In genomic region chr2:10317646-10318045, GRCh38 we compare ENCODE assay signal across 19 cellular contexts.
"Had no signal": no experiment of that assay in that cellular context is flagged by ENCODE, and none has a peak within 500 bp of the region (broad histone marks: within the 10 kb centered on the region; RNA-seq: fewer than 3 reads in every experiment).

No MANE protein-coding gene starts in this region.

- H3K27ac Mint-ChIP-seq: activated T-cell treated with anti-CD3 and anti-CD28 coated beads, Interleukin-2, amount 50 U/mL, for 72 hours; stimulated activated naive CD8-positive, alpha-beta T cell treated with anti-CD3 and anti-CD28 coated beads, Interleukin-15, amount 100 ng/mL, for 72 hours had no signal

- ATAC-seq: activated T-cell treated with anti-CD3 and anti-CD28 coated beads, Interleukin-2, amount 50 U/mL, for 72 hours; gastroesophageal sphincter; heart left ventricle; psoas muscle; right cardiac atrium; stimulated activated naive CD8-positive, alpha-beta T cell treated with anti-CD3 and anti-CD28 coated beads, Interleukin-15, amount 100 ng/mL, for 72 hours had no signal

- H3K27ac ChIP-seq: breast epithelium, esophagus muscularis mucosa, gastroesophageal sphincter, heart left ventricle, left ventricle myocardium inferior, ovary, psoas muscle, skin epidermis, vagina had no signal

- H3K27me3 ChIP-seq: breast epithelium, esophagus muscularis mucosa, gastroesophageal sphincter, heart left ventricle, ovary, vagina had no signal

- H3K4me3 Mint-ChIP-seq: activated T-cell treated with anti-CD3 and anti-CD28 coated beads, Interleukin-2, amount 50 U/mL, for 72 hours; stimulated activated naive CD8-positive, alpha-beta T cell treated with anti-CD3 and anti-CD28 coated beads, Interleukin-15, amount 100 ng/mL, for 72 hours had no signal

- H3K27me3 Mint-ChIP-seq: stimulated activated naive CD8-positive, alpha-beta T cell treated with anti-CD3 and anti-CD28 coated beads, Interleukin-15, amount 100 ng/mL, for 72 hours had no signal

- H3K4me1 ChIP-seq: breast epithelium, esophagus muscularis mucosa, gastroesophageal sphincter, psoas muscle had no signal

- H3K9me3 ChIP-seq: breast epithelium, esophagus muscularis mucosa, gastroesophageal sphincter, heart left ventricle, left ventricle myocardium inferior, ovary, psoas muscle, vagina had no signal

- DNase-seq: activated CD4-positive, alpha-beta T cell treated with anti-CD3 and anti-CD28 coated beads for 1 hour; activated CD4-positive, alpha-beta T cell treated with anti-CD3 and anti-CD28 coated beads, Interleukin-2, amount 50 U/mL, for 4 hours; activated effector memory CD4-positive, alpha-beta T cell treated with anti-CD3 and anti-CD28 coated beads, Interleukin-2, amount 50 U/mL, for 16 hours; activated naive CD4-positive, alpha-beta T cell treated with anti-CD3 and anti-CD28 coated beads, Interleukin-2, amount 50 U/mL, for 16 hours; activated T-cell treated with anti-CD3 and anti-CD28 coated beads, Interleukin-2, amount 50 U/mL, for 72 hours; effector CD4-positive, alpha-beta T cell; heart left ventricle; left ventricle myocardium inferior; ovary; psoas muscle; right cardiac atrium; stimulated activated CD4-positive, alpha-beta T cell treated with anti-CD3 and anti-CD28 coated beads, Interleukin-4, amount 100 ng/mL, for 1 hour; stimulated activated naive CD8-positive, alpha-beta T cell treated with anti-CD3 and anti-CD28 coated beads, Interleukin-15, amount 100 ng/mL, for 72 hours; trophoblast cell had no signal

- H3K4me3 ChIP-seq: breast epithelium, esophagus muscularis mucosa, gastroesophageal sphincter, heart left ventricle, left ventricle myocardium inferior, ovary, psoas muscle, skin epidermis, vagina had no signal

- H3K9me3 Mint-ChIP-seq: activated T-cell treated with anti-CD3 and anti-CD28 coated beads, Interleukin-2, amount 50 U/mL, for 72 hours had no signal

- H3K36me3 ChIP-seq: breast epithelium, esophagus muscularis mucosa, gastroesophageal sphincter, heart left ventricle, left ventricle myocardium inferior, ovary, vagina had no signal
